20 cellular contexts compared by ENCODE assay signal in the genomic region with DNA sequence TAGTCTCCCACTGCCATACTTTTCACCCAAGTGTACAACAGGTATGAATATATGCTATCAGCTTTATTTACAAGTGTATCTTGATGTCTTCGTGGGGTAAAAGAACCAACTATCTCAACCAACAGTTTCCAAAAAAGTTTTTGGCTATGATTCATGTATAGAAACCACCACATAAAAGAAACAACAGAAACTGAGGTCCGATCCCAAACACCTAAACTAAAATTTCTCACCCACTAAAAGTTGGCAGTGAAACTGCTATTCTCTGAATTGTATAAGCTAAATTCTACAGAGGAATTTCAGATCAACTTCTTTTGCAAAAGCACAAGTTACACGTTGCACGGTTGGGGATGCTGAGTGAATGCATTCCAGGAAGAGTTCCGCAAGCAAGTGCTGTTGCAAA. TPM values are rescaled to one million over a fixed set of nuclear protein-coding genes. Genes with fewer than 3 reads are reported as not detected.
A peak's percentile ranks its signal among the peaks of the same experiment; 100 is the strongest.
DNase-seq lines count a peak whose midpoint lies in the region; ATAC-seq, FAIRE-seq and TF ChIP-seq lines count a peak whose summit lies in the region.
"Had no signal": no experiment of that assay in that cellular context is flagged by ENCODE, and none has a peak within 500 bp of the region (broad histone marks: within the 10 kb centered on the region; RNA-seq: fewer than 3 reads in every experiment).

No MANE protein-coding gene starts in this region.

- no TSS peak for BruUV-seq in HepG2 (replicated peaks; lab: Mats Ljungman, UMichigan)
- TSS peak; percentile 71 for BruUV-seq in IMR-90 (replicated peaks; lab: Mats Ljungman, UMichigan)

- H3K4me3 ChIP-seq in right lobe of liver = no peak overlapping the region
- no peak overlapping the region for H3K4me3 ChIP-seq in HepG2 (replicated peaks in 1 of 3; ENCODE audit: insufficient read depth in 1 of 3, low read depth in 2 of 3, low read length in 3 of 3)
- H3K4me3 ChIP-seq in IMR-90 (ENCODE audit: insufficient read depth, low read depth, low read length) = no peak overlapping the region
- peak overlapping the region in 1 of 8 donors; percentile 3 for H3K4me3 ChIP-seq in spleen
- H3K4me3 ChIP-seq: SJSA1 had no signal

- H3K36me3 ChIP-seq in right lobe of liver (peaks cover 3 to 42% (median 11%) of the 10 kb centered on the region in 4 donors), HepG2 (replicated peaks in 1 of 2; ENCODE audit: control insufficient read depth in 1 of 2, insufficient read depth in 2 of 2, low read length in 2 of 2) (peaks cover 9 to 43% of the 10 kb centered on the region in 2 experiments), IMR-90 (ENCODE audit: control insufficient read depth, insufficient read depth, low read length) (peaks cover 45% of the 10 kb centered on the region), spleen (peaks cover 0 to 53% (median 7%) of the 10 kb centered on the region in 6 donors)

- no peak overlapping the region for H3K14ac ChIP-seq in IMR-90 (replicated peaks; ENCODE audit: low read depth, low read length)

- H3K36me3 Mint-ChIP-seq in activated naive CD8-positive, alpha-beta T cell treated with anti-CD3 and anti-CD28 coated beads for 36 hours = peaks cover 12% of the 10 kb centered on the region

- H3K4me2 ChIP-seq in HepG2 (ENCODE audit: low read depth, low read length) (no peak overlapping the region), IMR-90 (ENCODE audit: low read depth, low read length) (no peak overlapping the region)

- H3K9me3 ChIP-seq in right lobe of liver (no peaks in the 10 kb centered on the region), HepG2 (ENCODE audit: low read length) (no peaks in the 10 kb centered on the region), IMR-90 (ENCODE audit: control insufficient read depth, insufficient read depth, low read length) (no peaks in the 10 kb centered on the region), spleen (no peaks in the 10 kb centered on the region)
- H3K9me3 ChIP-seq: SJSA1 had no signal

- TF ChIP-seq POLR2A in right lobe of liver (IDR thresholded peaks at IDR 0.05) (no peak), HepG2 (IDR thresholded peaks at IDR 0.05; ENCODE audit: insufficient read depth in 1 of 2, low read depth in 2 of 2, low read length in 2 of 2) (no peak), IMR-90 (IDR thresholded peaks at IDR 0.05; ENCODE audit: low read depth, low read length) (no peak), spleen (IDR thresholded peaks at IDR 0.05) (no peak)

- no peaks in the 10 kb centered on the region for H3K27me3 Mint-ChIP-seq in activated naive CD8-positive, alpha-beta T cell treated with anti-CD3 and anti-CD28 coated beads for 36 hours
- H3K27me3 Mint-ChIP-seq: CD4-positive, alpha-beta T cell; IgD-negative memory B cell had no signal

- H3K4me3 Mint-ChIP-seq in activated naive CD8-positive, alpha-beta T cell treated with anti-CD3 and anti-CD28 coated beads for 36 hours = no peak overlapping the region
- H3K4me3 Mint-ChIP-seq: CD4-positive, alpha-beta T cell; HFFc6; IgD-negative memory B cell had no signal

- H3K27me3 ChIP-seq in right lobe of liver (no peaks in the 10 kb centered on the region), HepG2 (ENCODE audit: control insufficient read depth in 1 of 2, insufficient read depth in 2 of 2, low read length in 2 of 2) (no peaks in the 10 kb centered on the region), IMR-90 (ENCODE audit: control insufficient read depth, insufficient read depth, low read length) (no peaks in the 10 kb centered on the region), spleen (replicated peaks in 1 of 7) (no peaks in the 10 kb centered on the region)
- H3K27me3 ChIP-seq: SJSA1 had no signal

- no peak overlapping the region for H3K18ac ChIP-seq in IMR-90 (ENCODE audit: low read depth, low read length)

- H3K4me1 ChIP-seq in right lobe of liver (peaks cover 0 to 49% (median 7%) of the 10 kb centered on the region in 4 donors), HepG2 (ENCODE audit: insufficient read depth, low read length) (peaks cover 19% of the 10 kb centered on the region), IMR-90 (ENCODE audit: control insufficient read depth, insufficient read depth, low read length) (peaks cover 9% of the 10 kb centered on the region), spleen (peaks cover 0 to 65% (median 21%) of the 10 kb centered on the region in 6 donors)
- H3K4me1 ChIP-seq: SJSA1 had no signal

- ATAC-seq in right lobe of liver = no peak
- no peak for ATAC-seq in HepG2
- no peak for ATAC-seq in IMR-90 (ENCODE audit: low read depth)
- no peak for ATAC-seq in GM19035 (IDR thresholded peaks at IDR 0.05; ENCODE audit: unreplicated experiment)

- H4K5ac ChIP-seq in IMR-90 (ENCODE audit: low read depth, low read length) = no peak overlapping the region

- CTCF ChIA-PET in HepG2 (lab: Yijun Ruan, JAX; ENCODE audit: low intra/inter-chr PET ratio, low total read pairs) (no interaction called here), IMR-90 (lab: Yijun Ruan, JAX) (no interaction called here)

- no peak for FAIRE-seq in HepG2 (lab: Jason Lieb, UNC)
- FAIRE-seq: RCC 7860 had no signal

- peaks cover 19% of the 10 kb centered on the region for H3K9me1 ChIP-seq in IMR-90 (ENCODE audit: insufficient read depth, low read length)

- H3K4me1 Mint-ChIP-seq in activated naive CD8-positive, alpha-beta T cell treated with anti-CD3 and anti-CD28 coated beads for 36 hours = peaks cover 16% of the 10 kb centered on the region

- H4K8ac ChIP-seq in IMR-90 (ENCODE audit: low read depth in 2 of 2, low read length in 2 of 2) = no peak overlapping the region

- DNase-seq in right lobe of liver = no peak
- no peak for DNase-seq in HepG2 (ENCODE audit: low spot score)
- no peak for DNase-seq in IMR-90
- DNase-seq in activated naive CD8-positive, alpha-beta T cell treated with anti-CD3 and anti-CD28 coated beads for 36 hours = no peak
- DNase-seq in spleen = no peak
- DNase-seq in amygdala (lab: John Stamatoyannopoulos, UW) = no peak
- DNase-seq: CD4-positive, alpha-beta T cell; COR-L47; HFFc6; NCI-H1105 treated with DMSO at 0.1 percent for 48 hours; NCI-H2029 treated with DMSO at 0.1 percent for 48 hours; NCI-H2171 treated with DMSO at 0.1 percent for 48 hours; NCI-H446; NCI-H526 had no signal

- no peaks in the 10 kb centered on the region for H3K79me2 ChIP-seq in HepG2 (ENCODE audit: insufficient read depth, low read length)

- H4K20me1 ChIP-seq in HepG2 (ENCODE audit: insufficient read depth, low read length) = peaks cover 3% of the 10 kb centered on the region; the same call in 1 of the 2 replicates
- H4K20me1 ChIP-seq in IMR-90 (ENCODE audit: insufficient read depth, low read length) = peaks cover 44% of the 10 kb centered on the region

- no peaks in the 10 kb centered on the region for H3K9me3 Mint-ChIP-seq in activated naive CD8-positive, alpha-beta T cell treated with anti-CD3 and anti-CD28 coated beads for 36 hours
- H3K9me3 Mint-ChIP-seq: CD4-positive, alpha-beta T cell; HFFc6; IgD-negative memory B cell had no signal

- no peak overlapping the region for H2AK9ac ChIP-seq in IMR-90 (replicated peaks; ENCODE audit: low read depth, low read length, poor library complexity)

- no peak overlapping the region for H2BK120ac ChIP-seq in IMR-90 (ENCODE audit: low read depth, low read length)

- no peak overlapping the region for H3K23ac ChIP-seq in IMR-90 (ENCODE audit: low read depth, low read length)

- no peak overlapping the region for H2BK20ac ChIP-seq in IMR-90 (ENCODE audit: low read depth, low read length)

- no peak overlapping the region for H3K4ac ChIP-seq in IMR-90 (ENCODE audit: low read depth, low read length)

- dilution Hi-C loops in IMR-90 (cut with HindIII; ENCODE audit: low sequenced_read_pairs, unreplicated experiment) = no loop called here

- no peak overlapping the region for H4K91ac ChIP-seq in IMR-90 (ENCODE audit: insufficient read depth, low read depth, low read length)

- peak overlapping the region; percentile 47 for H3K27ac Mint-ChIP-seq in activated naive CD8-positive, alpha-beta T cell treated with anti-CD3 and anti-CD28 coated beads for 36 hours
- H3K27ac Mint-ChIP-seq: CD4-positive, alpha-beta T cell; IgD-negative memory B cell had no signal

- intact Hi-C loops in right lobe of liver (cut with DNase I) = no loop called here
- intact Hi-C loops in HepG2 (cut with micrococcal nuclease; ENCODE audit: unreplicated experiment) = no loop called here
- intact Hi-C loops in IMR-90 (cut with micrococcal nuclease) = no loop called here
- intact Hi-C loops in spleen (cut with DNase I; ENCODE audit: low total_unique reads) = no loop called here

- TF ChIP-seq RAD21 in HepG2 (CRISPR knock-in tag; IDR thresholded peaks at IDR 0.05) (no peak), IMR-90 (IDR thresholded peaks at IDR 0.05; ENCODE audit: low read length) (no peak)

- TF ChIP-seq CTCF in right lobe of liver (IDR thresholded peaks at IDR 0.05) (no peak), HepG2 (CRISPR knock-in tag; IDR thresholded peaks at IDR 0.05) (no peak), IMR-90 (conservative IDR thresholded peaks at IDR 0.05; ENCODE audit: low read depth, low read length) (no peak), spleen (IDR thresholded peaks at IDR 0.05 in 8 of 11, conservative IDR thresholded peaks at IDR 0.05 in 3 of 11) (no peak)

- H3K79me1 ChIP-seq in IMR-90 (ENCODE audit: low read depth in 1 of 2, low read length in 2 of 2) = peaks cover 20 to 40% of the 10 kb centered on the region in 2 experiments

- H3K56ac ChIP-seq in IMR-90 (ENCODE audit: extremely low read depth, insufficient read depth, low read length) = no peak overlapping the region

- H2BK15ac ChIP-seq in IMR-90 (ENCODE audit: low read depth, low read length) = no peak overlapping the region

- H3K27ac ChIP-seq in right lobe of liver = peak overlapping the region in 2 of 3 donors; percentile 15 to 32
- no peak overlapping the region for H3K27ac ChIP-seq in HepG2 (ENCODE audit: extremely low read length, insufficient read depth, low read length)
- H3K27ac ChIP-seq in IMR-90 (ENCODE audit: insufficient read depth, low read length) = no peak overlapping the region
- peak overlapping the region in 7 of 8 donors; percentile 5 to 88 (median 72) for H3K27ac ChIP-seq in spleen
- H3K27ac ChIP-seq: SJSA1 had no signal

- no peak for TF ChIP-seq EP300 in HepG2 (IDR thresholded peaks at IDR 0.05; ENCODE audit: low read depth in 2 of 2, low read length in 2 of 2)
- no peak for TF ChIP-seq EP300 in HepG2 (CRISPR knock-in tag; IDR thresholded peaks at IDR 0.05; ENCODE audit: borderline replicate concordance)

- no peak overlapping the region for H3K9ac ChIP-seq in HepG2 (ENCODE audit: insufficient read depth, low read depth, low read length)
- H3K9ac ChIP-seq in IMR-90 (ENCODE audit: low read depth, low read length) = no peak overlapping the region

- no peak overlapping the region for H2BK5ac ChIP-seq in IMR-90 (ENCODE audit: low read depth, low read length, poor library complexity, severe bottlenecking)

- H2AK5ac ChIP-seq in IMR-90 (ENCODE audit: low read depth, low read length) = no peak overlapping the region

- H2AFZ ChIP-seq in HepG2 (ENCODE audit: low read length) (no peak overlapping the region), IMR-90 (replicated peaks; ENCODE audit: low read length, poor library complexity) (no peak overlapping the region)

- in situ Hi-C loops in HepG2 (cut with HindIII; ENCODE audit: extremely low pct_ligation_motif_present, low pct_unique_long_range_greater_than_20kb) (no loop called here), IMR-90 (cut with MboI; ENCODE audit: low sequenced_read_pairs) (no loop called here)

- POLR2A ChIA-PET in HepG2 (lab: Yijun Ruan, JAX) = interaction anchor here (1.2 to 1.4 kb wide), 2 partner anchors 10 to 28 kb away, joined by 3 to 5 read pairs; no protein-coding TSS in a partner anchor
- POLR2A ChIA-PET in IMR-90 (lab: Charles Lee; ENCODE audit: unreplicated experiment) = no interaction called here

- 63% methylated on average over 5 of the region's 5 CpGs for WGBS in right lobe of liver (ENCODE audit: insufficient coverage, low coverage, low lambda C conversion rate, missing lambda C conversion rate)
- WGBS in HepG2 (ENCODE audit: low lambda C conversion rate) = 90% methylated on average over 5 of the region's 5 CpGs
- WGBS in IMR-90 (ENCODE audit: extremely low coverage in 2 of 2, insufficient read length in 1 of 2), 2 experiments = 70% methylated on average over 2 of the region's 5 CpGs; no CpG with 5 or more reads in 1 of the 2 experiments
- WGBS in spleen, 5 donors = 48 to 79% (median 70%) methylated on average over 5 of the region's 5 CpGs

RNA-seq across cellular contexts. Expression of a gene that starts 5.0 kb away (rescaled TPM):
- total RNA-seq in right lobe of liver (1 to 10 TPM; 1.3 to 5.4 (median 2.3) TPM), HepG2 (2016; rRNA removed; fragmentation: Illumina TruSeq; extraction: Trizol) (0.35 TPM in 1 of 2 replicates, not detected in the other), IMR-90 (2012; rRNA removed) (0.83 and 0.90 TPM in 2 replicates), spleen (10 to 100 TPM in 5 of 7 donors, 1 to 10 TPM in 2; 4.5 to 50.2 (median 12.1) TPM)
- not detected in 2 replicates for total RNA-seq in HepG2 (2016; cell fraction: cytosol; rRNA removed; fragmentation: Illumina TruSeq; extraction: Trizol; ENCODE audit: low read depth)
- total RNA-seq in HepG2 (2016; cell fraction: insoluble cytoplasmic fraction; rRNA removed; fragmentation: Illumina TruSeq; extraction: Trizol) = 0.22 TPM in 1 of 2 replicates, not detected in the other
- total RNA-seq in HepG2 (2016; cell fraction: membrane; rRNA removed; fragmentation: Illumina TruSeq; extraction: Trizol) = not detected in 2 replicates
- 0.50 and 0.84 TPM in 2 replicates for total RNA-seq in HepG2 (2016; cell fraction: nucleus; rRNA removed; fragmentation: Illumina TruSeq; extraction: Trizol)
- polyA plus RNA-seq in HepG2 (2011; rRNA removed) (not detected in 2 replicates), IMR-90 (2012; rRNA removed) (0.37 and 0.46 TPM in 2 replicates), spleen (1 to 10 TPM in 1 of 3 donors, under 1 TPM in 2; 0.30 to 1.8 (median 0.37) TPM)
- polyA plus RNA-seq in HepG2 (2011; cell fraction: cytosol; rRNA removed) = not detected in 2 replicates
- polyA plus RNA-seq in HepG2 (2011; cell fraction: nucleus; rRNA removed) = 0.16 and 0.17 TPM in 2 replicates
- not detected in 2 replicates for polyA plus RNA-seq in HepG2 (2012)
- not detected in 2 replicates for polyA plus RNA-seq in HepG2 (2016; cell fraction: cytosol; fragmentation: Illumina TruSeq; extraction: Trizol; ENCODE audit: low read depth)
- not detected in 2 replicates for polyA plus RNA-seq in HepG2 (2016; cell fraction: insoluble cytoplasmic fraction; fragmentation: Illumina TruSeq; extraction: Trizol; ENCODE audit: low read depth)
- polyA plus RNA-seq in HepG2 (2016; cell fraction: membrane; fragmentation: Illumina TruSeq; extraction: Trizol; ENCODE audit: low read depth) = not detected in 2 replicates
- polyA plus RNA-seq in HepG2 (2016; cell fraction: nucleus; fragmentation: Illumina TruSeq; extraction: Trizol; ENCODE audit: insufficient read depth, low read depth) = not detected in 2 replicates
- polyA minus RNA-seq in HepG2 (2011; rRNA and poly(A)+ RNA removed; ENCODE audit: low replicate concordance) = not detected in 2 replicates
- not detected in 2 replicates for polyA minus RNA-seq in HepG2 (2011; cell fraction: cytosol; rRNA and poly(A)+ RNA removed)
- polyA minus RNA-seq in HepG2 (2011; cell fraction: nucleus; rRNA and poly(A)+ RNA removed) = 1.1 and 1.4 TPM in 2 replicates
- 0.22 and 0.25 TPM in 2 replicates for polyA plus RNA-seq in IMR-90 (2012; cell fraction: cytosol; rRNA removed)
- 0.92 and 1.2 TPM in 2 replicates for polyA plus RNA-seq in IMR-90 (2012; cell fraction: nucleus; rRNA removed; ENCODE audit: low replicate concordance)
- under 1 TPM in 1 of 2 experiments, not detected in 1; 0.14 TPM for total RNA-seq in activated naive CD8-positive, alpha-beta T cell treated with anti-CD3 and anti-CD28 coated beads for 36 hours
- total RNA-seq: CD4-positive, alpha-beta T cell; HT1080; M059J had no signal
- polyA plus RNA-seq: IgD-negative memory B cell had no signal

Comparison
In these comparisons a context has a peak if more than half of its experiments do, and no peak if none do; other contexts are left out.
1. H3K27ac ChIP-seq: peak in right lobe of liver (2 of 3) and spleen (7 of 8); none in HepG2 (single experiment) and IMR-90 (single experiment).